In the genomic region with DNA sequence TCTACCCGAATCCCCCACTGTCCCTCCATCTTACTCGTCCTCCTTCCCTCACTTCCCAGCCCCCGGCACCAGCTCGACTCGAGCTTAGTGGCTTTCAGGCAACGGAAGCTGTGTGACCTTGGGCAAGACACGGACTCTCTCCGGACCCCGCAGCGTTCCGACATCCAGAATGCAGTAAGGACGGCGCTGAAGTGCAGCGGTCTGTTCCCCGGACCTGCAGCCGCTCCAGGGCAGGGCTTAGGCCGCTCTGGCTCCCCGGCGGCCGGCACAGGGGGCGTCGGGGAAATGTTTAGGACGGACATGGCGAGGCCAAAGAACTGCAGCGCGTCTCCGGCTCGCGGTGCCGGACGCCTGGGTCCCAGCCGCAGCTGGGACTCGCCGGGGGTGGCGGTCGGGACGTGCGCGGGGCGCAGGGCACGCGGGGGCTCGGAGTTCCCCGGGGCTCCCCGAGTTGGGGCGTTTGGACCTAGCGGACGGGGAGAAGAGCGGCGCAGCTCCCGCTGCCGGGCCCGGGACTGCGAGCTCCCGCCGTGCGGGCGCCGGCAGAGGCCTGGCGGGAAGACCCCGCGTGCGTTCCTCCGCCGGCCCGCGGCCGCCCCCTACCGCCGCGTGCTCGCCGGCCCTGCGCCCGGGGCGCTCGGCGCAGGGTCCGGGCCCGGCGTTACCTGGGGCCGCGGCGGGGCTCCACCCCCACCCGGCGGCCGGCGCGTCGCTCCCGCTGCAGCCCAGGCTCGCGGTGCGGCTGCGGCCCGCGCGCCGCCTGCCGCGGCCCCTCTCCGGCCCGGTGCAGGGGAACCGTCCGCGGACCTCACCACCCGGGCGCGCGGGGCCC, we compare ENCODE assay signal across 9 cellular contexts. TPM values are rescaled to one million over a fixed set of nuclear protein-coding genes. Genes with fewer than 3 reads are reported as not detected.
DNase-seq lines count a peak whose midpoint lies in the region; ATAC-seq, FAIRE-seq and TF ChIP-seq lines count a peak whose summit lies in the region.
"Had no signal": no experiment of that assay in that cellular context is flagged by ENCODE, and none has a peak within 500 bp of the region (broad histone marks: within the 10 kb centered on the region; RNA-seq: fewer than 3 reads in every experiment).

No MANE protein-coding gene starts in this region.

- POLR2A ChIA-PET in HCT116 (lab: Charles Lee): interaction anchor here (0.5 to 0.6 kb wide), 3 partner anchors 42 to 284 kb away, joined by 3 to 4 read pairs (median 3); no protein-coding TSS in a partner anchor

- H3K27me3 Mint-ChIP-seq in activated T-cell treated with anti-CD3 and anti-CD28 coated beads, Interleukin-2, amount 50 U/mL, for 4 hours (ENCODE audit: low read depth): no peaks in the 10 kb centered on the region
- H3K27me3 Mint-ChIP-seq in astrocyte (ENCODE audit: low read depth, unreplicated experiment): peaks cover 3% of the 10 kb centered on the region
- no peaks in the 10 kb centered on the region for H3K27me3 Mint-ChIP-seq in stimulated activated memory B cell treated with anti-CD40 and anti-IgM and Interleukin-4, amounts not matched to agents 10 μg/mL and 1 μg/mL and 100 μg/mL, for 72 hours

- no peaks in the 10 kb centered on the region for H3K9me2 ChIP-seq in HCT116 (ENCODE audit: insufficient read depth)

- H3K4me3 ChIP-seq in HCT116 (replicated peaks in 1 of 2; ENCODE audit: low read depth in 1 of 2, low read length in 2 of 2) (peak overlapping the region; percentile 65 to 89), astrocyte (ENCODE audit: insufficient read depth, low read depth, low read length) (peak overlapping the region; percentile 62)

- RAD21 ChIA-PET in HCT116 (lab: Charles Lee; ENCODE audit: low non-redundant PET in 1 of 2, low total read pairs in 2 of 2, uncharacterized antibody in 2 of 2, unreplicated experiment in 2 of 2): no interaction called here

- H3K4me1 Mint-ChIP-seq in activated T-cell treated with anti-CD3 and anti-CD28 coated beads, Interleukin-2, amount 50 U/mL, for 4 hours (ENCODE audit: low read depth): peaks cover 72% of the 10 kb centered on the region
- peaks cover 13% of the 10 kb centered on the region for H3K4me1 Mint-ChIP-seq in astrocyte (ENCODE audit: low read depth, unreplicated experiment)
- H3K4me1 Mint-ChIP-seq in stimulated activated memory B cell treated with anti-CD40 and anti-IgM and Interleukin-4, amounts not matched to agents 10 μg/mL and 1 μg/mL and 100 μg/mL, for 72 hours: peaks cover 55% of the 10 kb centered on the region

- H3K27me3 ChIP-seq in HCT116 (ENCODE audit: insufficient read depth, low read length): no peaks in the 10 kb centered on the region
- H3K27me3 ChIP-seq in astrocyte (ENCODE audit: insufficient read depth, low read length): no peaks in the 10 kb centered on the region

- TF ChIP-seq POLR2A in HCT116 (IDR thresholded peaks at IDR 0.05; ENCODE audit: borderline replicate concordance, extremely low read depth, insufficient read depth, insufficient read length): peak; percentile 9

- peak overlapping the region; percentile 83 for H3K4me3 Mint-ChIP-seq in activated T-cell treated with anti-CD3 and anti-CD28 coated beads, Interleukin-2, amount 50 U/mL, for 4 hours
- peak overlapping the region; percentile 83 for H3K4me3 Mint-ChIP-seq in astrocyte (ENCODE audit: unreplicated experiment)
- H3K4me3 Mint-ChIP-seq in stimulated activated memory B cell treated with anti-CD40 and anti-IgM and Interleukin-4, amounts not matched to agents 10 μg/mL and 1 μg/mL and 100 μg/mL, for 72 hours: peak overlapping the region; percentile 97

- intact Hi-C loops in HCT116 (cut with micrococcal nuclease): loop anchor here (5.0 kb wide), 1 partner anchor 731 kb away; no protein-coding TSS in a partner anchor

- no peak for FAIRE-seq in astrocyte (lab: Jason Lieb, UNC)

- H3K9me3 Mint-ChIP-seq in activated T-cell treated with anti-CD3 and anti-CD28 coated beads, Interleukin-2, amount 50 U/mL, for 4 hours: no peaks in the 10 kb centered on the region
- no peaks in the 10 kb centered on the region for H3K9me3 Mint-ChIP-seq in astrocyte (ENCODE audit: unreplicated experiment)
- H3K9me3 Mint-ChIP-seq in stimulated activated memory B cell treated with anti-CD40 and anti-IgM and Interleukin-4, amounts not matched to agents 10 μg/mL and 1 μg/mL and 100 μg/mL, for 72 hours: no peaks in the 10 kb centered on the region

- CTCF ChIA-PET in HCT116 (lab: Charles Lee): interaction anchor here (0.8 to 1.0 kb wide), 2 partner anchors 126 to 128 kb away, joined by 4 read pairs; a partner anchor contains a TSS

- H2AFZ ChIP-seq in HCT116 (ENCODE audit: low read depth, low read length, poor library complexity, severe bottlenecking) (no peak overlapping the region), astrocyte (ENCODE audit: low read depth, low read length) (peak overlapping the region; percentile 83)

- no peak for DNase-seq in activated T-cell treated with anti-CD3 and anti-CD28 coated beads, Interleukin-2, amount 50 U/mL, for 4 hours
- no peak for DNase-seq in activated T-cell treated with anti-CD3 and anti-CD28 coated beads, Interleukin-2, amount 50 U/mL, for 1 hour
- no peak for DNase-seq in HCT116 (ENCODE audit: low read depth, low spot score)
- peak; percentile 60 for DNase-seq in NAMALWA (ENCODE audit: low spot score)
- no peak for DNase-seq in astrocyte (ENCODE audit: low read depth)
- peak; percentile 74 for DNase-seq in iPS-NIHi11 (ENCODE audit: low spot score)
- no peak for DNase-seq in NCI-H1092 (lab: John Stamatoyannopoulos, UW)

- H3K4me1 ChIP-seq in HCT116 (ENCODE audit: control insufficient read depth in 1 of 2, insufficient read depth in 2 of 2, low read length in 2 of 2) (peaks cover 39 to 68% of the 10 kb centered on the region in 2 experiments), astrocyte (ENCODE audit: insufficient read depth, low read length) (peaks cover 24% of the 10 kb centered on the region)

- H3K27ac ChIP-seq in HCT116 (ENCODE audit: low read depth, low read length) (peak overlapping the region; percentile 92), astrocyte (ENCODE audit: low read depth, low read length) (no peak overlapping the region)

- TF ChIP-seq CTCF in HCT116 (IDR thresholded peaks at IDR 0.05 in 2 of 3, conservative IDR thresholded peaks at IDR 0.05 in 1 of 3; ENCODE audit: borderline replicate concordance in 1 of 3, insufficient read depth in 1 of 3, low read depth in 2 of 3, low read length in 2 of 3) (no peak), astrocyte (IDR thresholded peaks at IDR 0.05; ENCODE audit: insufficient read depth, low read depth, low read length) (no peak)

- no TSS peak for BruUV-seq in HCT116 (replicated peaks; lab: Mats Ljungman, UMichigan)

- H4K20me1 ChIP-seq in HCT116 (ENCODE audit: insufficient read depth): no peaks in the 10 kb centered on the region
- no peaks in the 10 kb centered on the region for H4K20me1 ChIP-seq in astrocyte (ENCODE audit: insufficient read depth, low read length)

- H3K9ac ChIP-seq in HCT116 (ENCODE audit: low read length) (peak overlapping the region; percentile 90), astrocyte (ENCODE audit: low read length) (peak overlapping the region; percentile 57)

- H3K36me3 ChIP-seq in HCT116 (ENCODE audit: control insufficient read depth in 1 of 2, insufficient read depth in 2 of 2, low read length in 2 of 2) (no peaks in the 10 kb centered on the region), astrocyte (ENCODE audit: insufficient read depth, low read length) (no peaks in the 10 kb centered on the region)

- peak overlapping the region; percentile 99 for H3K4me2 ChIP-seq in HCT116 (ENCODE audit: low read length)
- peak overlapping the region; percentile 91 for H3K4me2 ChIP-seq in astrocyte (ENCODE audit: low read length)

- no peaks in the 10 kb centered on the region for H3K9me3 ChIP-seq in HCT116 (ENCODE audit: control insufficient read depth in 1 of 2, insufficient read depth in 1 of 2, low read depth in 1 of 2, low read length in 2 of 2)
- no peaks in the 10 kb centered on the region for H3K9me3 ChIP-seq in astrocyte (ENCODE audit: insufficient read depth, low read depth, low read length)

- no peaks in the 10 kb centered on the region for H3K36me3 Mint-ChIP-seq in activated T-cell treated with anti-CD3 and anti-CD28 coated beads, Interleukin-2, amount 50 U/mL, for 4 hours (ENCODE audit: insufficient read depth)
- peaks cover 2% of the 10 kb centered on the region for H3K36me3 Mint-ChIP-seq in astrocyte (ENCODE audit: low read depth, unreplicated experiment)
- no peaks in the 10 kb centered on the region for H3K36me3 Mint-ChIP-seq in stimulated activated memory B cell treated with anti-CD40 and anti-IgM and Interleukin-4, amounts not matched to agents 10 μg/mL and 1 μg/mL and 100 μg/mL, for 72 hours

- no peak overlapping the region for H3K27ac Mint-ChIP-seq in astrocyte (ENCODE audit: unreplicated experiment)
- H3K27ac Mint-ChIP-seq in stimulated activated memory B cell treated with anti-CD40 and anti-IgM and Interleukin-4, amounts not matched to agents 10 μg/mL and 1 μg/mL and 100 μg/mL, for 72 hours: peak overlapping the region; percentile 92

- peak; percentile 46 to 53 for ATAC-seq in activated T-cell treated with anti-CD3 and anti-CD28 coated beads, Interleukin-2, amount 50 U/mL, for 4 hours
- peak; percentile 69 for ATAC-seq in HCT116
- peak; percentile 79 for ATAC-seq in stimulated activated memory B cell treated with anti-CD40 and anti-IgM and Interleukin-4, amounts not matched to agents 10 μg/mL and 1 μg/mL and 100 μg/mL, for 72 hours

- TF ChIP-seq RAD21 in HCT116 (IDR thresholded peaks at IDR 0.05; ENCODE audit: low read depth): no peak

- H3K79me2 ChIP-seq in HCT116 (ENCODE audit: insufficient read depth, low read length): no peaks in the 10 kb centered on the region
- no peaks in the 10 kb centered on the region for H3K79me2 ChIP-seq in astrocyte (ENCODE audit: insufficient read depth, low read length)

TF ChIP-seq in HCT116, 20 proteins besides CTCF, POLR2A, EP300 and RAD21 (continues in another document):
- TF ChIP-seq ZFX (IDR thresholded peaks at IDR 0.05) (peak; percentile 82; the same call in 1 of the 2 replicates), SIN3A (IDR thresholded peaks at IDR 0.05; ENCODE audit: low read depth) (no peak), TCF7L2 (IDR thresholded peaks at IDR 0.05; ENCODE audit: borderline replicate concordance, extremely low read depth, insufficient read depth, insufficient read length) (no peak)

RNA-seq across cellular contexts. Expression of a gene that starts 5.6 kb away (rescaled TPM):
- total RNA-seq in activated T-cell treated with anti-CD3 and anti-CD28 coated beads, Interleukin-2, amount 50 U/mL, for 4 hours: 10 to 100 TPM; 55.0 to 58.5 (median 58.4) TPM
- total RNA-seq in HCT116 (2021; ENCODE audit: unreplicated experiment) (58.4 TPM), astrocyte (47.8 and 59.8 TPM in 2 replicates)
- polyA plus RNA-seq in HCT116 (2012): 37.5 and 46.6 TPM in 2 replicates

RNA-seq across cellular contexts. Expression of a gene that starts 6.3 kb away (rescaled TPM):
- under 1 TPM; 0.29 to 0.43 (median 0.33) TPM for total RNA-seq in activated T-cell treated with anti-CD3 and anti-CD28 coated beads, Interleukin-2, amount 50 U/mL, for 4 hours
- 0.10 TPM for total RNA-seq in HCT116 (2021; ENCODE audit: unreplicated experiment)
- 0.32 and 0.48 TPM in 2 replicates for polyA plus RNA-seq in HCT116 (2012)
- 0.43 and 0.50 TPM in 2 replicates for total RNA-seq in astrocyte
- total RNA-seq: lung microvascular endothelial cell had no signal

Comparison
In these comparisons a context has a peak if more than half of its experiments do, and no peak if none do; other contexts are left out.
1. DNase-seq: peak in NAMALWA (single experiment) and iPS-NIHi11 (single experiment); none in activated T-cell treated with anti-CD3 and anti-CD28 coated beads, Interleukin-2, amount 50 U/mL, for 4 hours (single experiment), activated T-cell treated with anti-CD3 and anti-CD28 coated beads, Interleukin-2, amount 50 U/mL, for 1 hour (single experiment), HCT116 (single experiment), astrocyte (single experiment) and NCI-H1092 (single experiment).
2. Peak in every context shown above with its lines, with median percentiles within 50 percentile points of each other: ATAC-seq and H3K4me3 Mint-ChIP-seq.